Comparison of ENCODE assay signal across 1 cellular context in genomic region chr6:13638014-13638413, GRCh38.
TF ChIP-seq lines count a peak whose summit lies in the region.

No MANE protein-coding gene starts in this region.

TF ChIP-seq in GM23338, 12 proteins besides CTCF, POLR2A, EP300 and RAD21 (continued from another document):
- TF ChIP-seq, protein P1, sequence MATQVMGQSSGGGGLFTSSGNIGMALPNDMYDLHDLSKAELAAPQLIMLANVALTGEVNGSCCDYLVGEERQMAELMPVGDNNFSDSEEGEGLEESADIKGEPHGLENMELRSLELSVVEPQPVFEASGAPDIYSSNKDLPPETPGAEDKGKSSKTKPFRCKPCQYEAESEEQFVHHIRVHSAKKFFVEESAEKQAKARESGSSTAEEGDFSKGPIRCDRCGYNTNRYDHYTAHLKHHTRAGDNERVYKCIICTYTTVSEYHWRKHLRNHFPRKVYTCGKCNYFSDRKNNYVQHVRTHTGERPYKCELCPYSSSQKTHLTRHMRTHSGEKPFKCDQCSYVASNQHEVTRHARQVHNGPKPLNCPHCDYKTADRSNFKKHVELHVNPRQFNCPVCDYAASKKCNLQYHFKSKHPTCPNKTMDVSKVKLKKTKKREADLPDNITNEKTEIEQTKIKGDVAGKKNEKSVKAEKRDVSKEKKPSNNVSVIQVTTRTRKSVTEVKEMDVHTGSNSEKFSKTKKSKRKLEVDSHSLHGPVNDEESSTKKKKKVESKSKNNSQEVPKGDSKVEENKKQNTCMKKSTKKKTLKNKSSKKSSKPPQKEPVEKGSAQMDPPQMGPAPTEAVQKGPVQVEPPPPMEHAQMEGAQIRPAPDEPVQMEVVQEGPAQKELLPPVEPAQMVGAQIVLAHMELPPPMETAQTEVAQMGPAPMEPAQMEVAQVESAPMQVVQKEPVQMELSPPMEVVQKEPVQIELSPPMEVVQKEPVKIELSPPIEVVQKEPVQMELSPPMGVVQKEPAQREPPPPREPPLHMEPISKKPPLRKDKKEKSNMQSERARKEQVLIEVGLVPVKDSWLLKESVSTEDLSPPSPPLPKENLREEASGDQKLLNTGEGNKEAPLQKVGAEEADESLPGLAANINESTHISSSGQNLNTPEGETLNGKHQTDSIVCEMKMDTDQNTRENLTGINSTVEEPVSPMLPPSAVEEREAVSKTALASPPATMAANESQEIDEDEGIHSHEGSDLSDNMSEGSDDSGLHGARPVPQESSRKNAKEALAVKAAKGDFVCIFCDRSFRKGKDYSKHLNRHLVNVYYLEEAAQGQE (IDR thresholded peaks at IDR 0.05; ENCODE audit: unreplicated experiment), result no peak
- TF ChIP-seq ETS1 (IDR thresholded peaks at IDR 0.05), result no peak
- TF ChIP-seq ZNF462 (CRISPR knock-in tag; IDR thresholded peaks at IDR 0.05), result no peak
- no peak for TF ChIP-seq NANOG (IDR thresholded peaks at IDR 0.05; ENCODE audit: borderline replicate concordance)
- no peak for TF ChIP-seq JUNB (IDR thresholded peaks at IDR 0.05; ENCODE audit: unreplicated experiment)
- no peak for TF ChIP-seq ZNF114 (CRISPR knock-in tag; IDR thresholded peaks at IDR 0.05)
TF ChIP-seq in GM23338: peak in this region for 0.
